33 cellular contexts compared by ENCODE assay signal in the genomic region with DNA sequence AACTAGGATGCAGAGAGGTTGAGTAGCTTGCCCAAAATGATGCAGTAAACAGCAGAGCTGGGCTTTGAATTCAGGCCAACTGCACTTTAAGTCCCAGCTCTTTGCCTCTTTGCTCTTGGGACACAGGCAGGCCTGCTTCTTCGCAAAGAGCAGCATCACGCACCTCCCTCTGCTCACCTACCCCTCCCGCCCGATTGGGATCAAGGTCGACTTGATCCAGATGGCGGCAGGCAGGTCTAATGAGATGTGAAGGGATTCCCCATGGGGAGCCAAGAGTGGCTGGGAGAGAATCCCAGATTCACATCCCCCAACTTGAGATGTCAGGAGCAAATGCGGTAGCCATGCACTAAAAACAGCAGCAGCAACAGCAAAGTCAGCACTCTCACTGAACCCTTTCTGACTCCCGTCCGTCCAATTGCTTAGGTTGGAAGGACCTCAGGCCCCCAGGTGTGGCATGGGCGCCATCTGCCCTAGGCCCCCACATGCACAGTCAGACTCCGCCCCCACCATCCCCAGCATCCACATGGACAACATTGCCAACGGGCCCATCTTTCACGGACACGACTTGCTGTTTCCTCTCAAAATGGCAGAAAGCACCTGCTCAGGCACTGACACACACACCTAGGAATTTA.
DNase-seq lines count a peak whose midpoint lies in the region; ATAC-seq, FAIRE-seq and TF ChIP-seq lines count a peak whose summit lies in the region.
"Had no signal": no experiment of that assay in that cellular context is flagged by ENCODE, and none has a peak within 500 bp of the region (broad histone marks: within the 10 kb centered on the region; RNA-seq: fewer than 3 reads in every experiment).

No MANE protein-coding gene starts in this region.

- FAIRE-seq in H1 (lab: Jason Lieb, UNC) (no peak), D721Med (lab: Jason Lieb, UNC) (no peak)
- FAIRE-seq: G401.6 had no signal

- H3K27ac ChIP-seq in GM23338 (ENCODE audit: low read depth), result no peak overlapping the region
- no peak overlapping the region; the same call in 1 of the 2 replicates for H3K27ac ChIP-seq in H1 (ENCODE audit: low read depth, low read length)
- H3K27ac ChIP-seq in trophoblast cell (ENCODE audit: low read depth, low read length), result no peak overlapping the region
- H3K27ac ChIP-seq in suprapubic skin, result no peak overlapping the region
- H3K27ac ChIP-seq: KMS-11, parathyroid adenoma, right atrium auricular region, stomach, tibial nerve had no signal

- peaks cover 16% of the 10 kb centered on the region for H3K27me3 Mint-ChIP-seq in GM23338 (ENCODE audit: insufficient read depth, low read depth, poor library complexity)
- H3K27me3 Mint-ChIP-seq: central memory CD8-positive, alpha-beta T cell had no signal

- H2AFZ ChIP-seq in GM23338, result peak overlapping the region; percentile 81; the same call in 1 of the 2 replicates
- peak overlapping the region; percentile 58; the same call in 1 of the 2 replicates for H2AFZ ChIP-seq in H1 (ENCODE audit: low read length)
- no peak overlapping the region for H2AFZ ChIP-seq in trophoblast cell (ENCODE audit: insufficient read depth, low read length, poor library complexity)
- H2AFZ ChIP-seq: parathyroid adenoma had no signal

- H3K9me2 ChIP-seq in GM23338 (ENCODE audit: insufficient read depth), result peaks cover 5% of the 10 kb centered on the region; the same call in 1 of the 2 replicates

- H3K79me2 ChIP-seq in GM23338 (replicated peaks; ENCODE audit: insufficient read depth) (no peaks in the 10 kb centered on the region), H1 (ENCODE audit: control insufficient read depth in 1 of 2, insufficient read depth in 2 of 2, low read length in 2 of 2) (no peaks in the 10 kb centered on the region), trophoblast cell (ENCODE audit: control insufficient read depth, insufficient read depth, low read length, poor library complexity) (no peaks in the 10 kb centered on the region)
- H3K79me2 ChIP-seq: parathyroid adenoma had no signal

- no peaks in the 10 kb centered on the region for H3F3A ChIP-seq in GM23338 (replicated peaks; ENCODE audit: low read depth)

- TF ChIP-seq EP300 in H1 (IDR thresholded peaks at IDR 0.05; ENCODE audit: borderline replicate concordance in 1 of 2, low read depth in 2 of 2, low read length in 2 of 2), result no peak
- TF ChIP-seq EP300 in suprapubic skin (IDR thresholded peaks at IDR 0.05), result no peak

- TF ChIP-seq POLR2A in H1 (IDR thresholded peaks at IDR 0.05; ENCODE audit: control extremely low read depth in 1 of 2, low read depth in 2 of 2, low read length in 2 of 2) (no peak), suprapubic skin (IDR thresholded peaks at IDR 0.05) (no peak)

- H3K14ac ChIP-seq in H1 (ENCODE audit: insufficient read length) (no peak overlapping the region), trophoblast cell (ENCODE audit: low read length) (no peak overlapping the region)

- H2AK5ac ChIP-seq in H1 (ENCODE audit: low read depth, low read length), result no peak overlapping the region
- no peak overlapping the region for H2AK5ac ChIP-seq in trophoblast cell (ENCODE audit: low read length)

- CTCF ChIA-PET in H1 (lab: Charles Lee; ENCODE audit: partially characterized antibody), result no interaction called here

- no peaks in the 10 kb centered on the region for H3K23me2 ChIP-seq in H1 (ENCODE audit: low read depth, low read length)

- H4K91ac ChIP-seq in H1 (replicated peaks; ENCODE audit: insufficient read length, low read length), result no peak overlapping the region
- no peak overlapping the region for H4K91ac ChIP-seq in trophoblast cell (ENCODE audit: low read depth, low read length)

- TF ChIP-seq CTCF in GM23338 (conservative IDR thresholded peaks at IDR 0.05; ENCODE audit: low read depth in 2 of 2), result no peak
- no peak for TF ChIP-seq CTCF in H1 (IDR thresholded peaks at IDR 0.05; ENCODE audit: control extremely low read depth in 1 of 3, insufficient read depth in 1 of 3, low read depth in 1 of 3, low read length in 3 of 3)
- no peak for TF ChIP-seq CTCF in D721Med (IDR thresholded peaks at IDR 0.05; ENCODE audit: insufficient read depth, missing control alignments)
- TF ChIP-seq CTCF in suprapubic skin (IDR thresholded peaks at IDR 0.05), result no peak

- H4K12ac ChIP-seq in trophoblast cell (ENCODE audit: low read depth, low read length), result no peak overlapping the region

- no peak for ATAC-seq in GM23338
- ATAC-seq: activated T-cell treated with anti-CD3 and anti-CD28 coated beads, Interleukin-2, amount 50 U/mL, for 72 hours; CD8-positive, alpha-beta T cell; left colon had no signal

- no peak overlapping the region for H3K4me3 Mint-ChIP-seq in GM23338
- H3K4me3 Mint-ChIP-seq: activated T-cell treated with anti-CD3 and anti-CD28 coated beads, Interleukin-2, amount 50 U/mL, for 72 hours; CD8-positive, alpha-beta T cell; central memory CD8-positive, alpha-beta T cell; H9; immature natural killer cell; nephron progenitor cell had no signal

- H2BK120ac ChIP-seq in H1 (replicated peaks; ENCODE audit: low read depth, low read length), result no peak overlapping the region
- H2BK120ac ChIP-seq in trophoblast cell (ENCODE audit: insufficient read depth, low read length, poor library complexity), result no peak overlapping the region

- H3K79me1 ChIP-seq in H1 (ENCODE audit: low read depth, low read length) (no peaks in the 10 kb centered on the region), trophoblast cell (ENCODE audit: low read length) (no peaks in the 10 kb centered on the region)

- 0 out of 2 replicates have a peak overlapping the region, but pooled peaks have one; percentile 8 for H2BK20ac ChIP-seq in H1 (ENCODE audit: low read length)

- H3K9ac ChIP-seq in H1 (replicated peaks in 1 of 4; ENCODE audit: extremely low read depth in 1 of 4, low read depth in 3 of 4, low read length in 3 of 4), result no peak overlapping the region
- no peak overlapping the region for H3K9ac ChIP-seq in trophoblast cell (ENCODE audit: low read length)
- H3K9ac ChIP-seq: KMS-11, parathyroid adenoma had no signal

- H3K4me3 ChIP-seq in GM23338 (no peak overlapping the region), H1 (ENCODE audit: extremely low read depth in 1 of 4, insufficient read depth in 2 of 4, low read depth in 3 of 4, low read length in 4 of 4) (no peak overlapping the region), trophoblast cell (ENCODE audit: low read depth, low read length) (peak overlapping the region; percentile 53), suprapubic skin (no peak overlapping the region)
- H3K4me3 ChIP-seq: right atrium auricular region, stomach, tibial nerve had no signal

- H3K4me2 ChIP-seq in GM23338 (no peak overlapping the region), H1 (ENCODE audit: insufficient read depth in 1 of 2, low read depth in 2 of 2, low read length in 2 of 2) (no peak overlapping the region), trophoblast cell (ENCODE audit: low read length) (no peak overlapping the region)
- H3K4me2 ChIP-seq: KMS-11 had no signal

- H3K36me3 ChIP-seq in GM23338 (ENCODE audit: insufficient read depth) (no peaks in the 10 kb centered on the region; the same call in 1 of the 2 replicates), H1 (ENCODE audit: control insufficient read depth in 2 of 4, insufficient read depth in 4 of 4, low read length in 3 of 4) (no peaks in the 10 kb centered on the region), trophoblast cell (ENCODE audit: control insufficient read depth in 1 of 2, insufficient read depth in 2 of 2, low read length in 2 of 2) (no peaks in the 10 kb centered on the region), suprapubic skin (no peaks in the 10 kb centered on the region)
- H3K36me3 ChIP-seq: BE2C, right atrium auricular region, stomach, tibial nerve had no signal

- DNase-seq in GM23338 (ENCODE audit: low spot score), result no peak
- peak; percentile 80 to 85 for DNase-seq in NCI-H524 (lab: John Stamatoyannopoulos, UW)
- DNase-seq in H1 (ENCODE audit: low read depth in 1 of 2, low spot score in 2 of 2), result no peak
- DNase-seq in trophoblast cell, result no peak
- DNase-seq in effector CD4-positive, alpha-beta T cell, result no peak
- no peak for DNase-seq in SKM-1 treated with dmso at 0.1 percent for 144 hours (lab: John Stamatoyannopoulos, UW; ENCODE audit: unreplicated experiment)
- DNase-seq in D721Med (ENCODE audit: insufficient read length, low spot score), result no peak
- DNase-seq in suprapubic skin (ENCODE audit: low spot score in 2 of 2), result no peak
- DNase-seq: activated CD4-positive, alpha-beta T cell treated with anti-CD3 and anti-CD28 coated beads, Interleukin-2, amount 50 U/mL, for 4 hours; activated CD4-positive, CD25-positive, alpha-beta regulatory T cell; activated naive CD4-positive, alpha-beta T cell; activated T-cell treated with anti-CD3 and anti-CD28 coated beads, Interleukin-2, amount 50 U/mL, for 72 hours; BE2C; CD8-positive, alpha-beta T cell; H9; hypothalamus; immature natural killer cell; mammary epithelial cell; NCI-H2081 treated with DMSO at 0.1 percent for 48 hours; NCI-H510A; nephron progenitor cell; NK-92 treated with Interleukin-12 subunit alpha and Interleukin-12 subunit beta, amount 100 ng/mL, for 24 hours; stimulated activated CD4-positive, alpha-beta T cell treated with anti-CD3 and anti-CD28 coated beads, Interleukin-12 subunit alpha, Interleukin-12 subunit beta, amount 100 ng/mL, for 4 hours; stimulated activated CD4-positive, alpha-beta T cell treated with anti-CD3 and anti-CD28 coated beads, Interleukin-2, amount 100 ng/mL, for 48 hours; stomach; T-helper 1 cell had no signal

- no peak overlapping the region for H4K5ac ChIP-seq in H1 (ENCODE audit: insufficient read length, low read depth, low read length)

- H3K9me3 Mint-ChIP-seq in GM23338, result peaks cover 22% of the 10 kb centered on the region; the same call in 2 of the 3 replicates
- H3K9me3 Mint-ChIP-seq: CD8-positive, alpha-beta T cell; central memory CD8-positive, alpha-beta T cell had no signal

- H4K8ac ChIP-seq in H1 (ENCODE audit: extremely low read depth, insufficient read depth, low read length) (no peak overlapping the region; the same call in 1 of the 2 replicates), trophoblast cell (ENCODE audit: low read depth, low read length) (no peak overlapping the region)

- no peak overlapping the region for H3K23ac ChIP-seq in H1 (ENCODE audit: insufficient read length)
- H3K23ac ChIP-seq in trophoblast cell (ENCODE audit: low read length), result no peak overlapping the region

- no peak for TF ChIP-seq RAD21 in H1 (IDR thresholded peaks at IDR 0.05 in 1 of 2, conservative IDR thresholded peaks at IDR 0.05 in 1 of 2; ENCODE audit: low read depth in 2 of 2, low read length in 2 of 2)

- POLR2A ChIA-PET in H1 (lab: Charles Lee; ENCODE audit: partially characterized antibody), result no interaction called here

- peaks cover 42% of the 10 kb centered on the region for H3K4me1 Mint-ChIP-seq in GM23338
- H3K4me1 Mint-ChIP-seq: central memory CD8-positive, alpha-beta T cell; immature natural killer cell had no signal

- H3K18ac ChIP-seq in H1 (ENCODE audit: extremely low read depth, low read length), result peak overlapping the region; percentile 28; the same call in 1 of the 2 replicates
- no peak overlapping the region for H3K18ac ChIP-seq in trophoblast cell (ENCODE audit: low read length)

- whole genome bisulfite sequencing in H1 (ENCODE audit: extremely low coverage in 1 of 2, insufficient coverage in 1 of 2, insufficient read length in 1 of 2, insufficient replicate concordance in 2 of 2, low coverage in 1 of 2, low lambda C conversion rate in 2 of 2, missing lambda C conversion rate in 1 of 2), 2 experiments, result 72% methylated on average over 14 of the region's 14 CpGs; no CpG with 5 or more reads in 1 of the 2 experiments
- WGBS in trophoblast cell (ENCODE audit: extremely low coverage, insufficient coverage, insufficient read length), result no CpG with 5 or more reads among the region's 14 CpGs
- WGBS in suprapubic skin, result 84% methylated on average over 14 of the region's 14 CpGs

- H3K56ac ChIP-seq in H1 (replicated peaks; ENCODE audit: insufficient read length, low read depth, low read length), result no peak overlapping the region

- H4K20me1 ChIP-seq in GM23338 (replicated peaks; ENCODE audit: insufficient read depth) (no peaks in the 10 kb centered on the region), H1 (replicated peaks in 1 of 2; ENCODE audit: control insufficient read depth in 1 of 2, insufficient read depth in 2 of 2, low read length in 2 of 2) (no peaks in the 10 kb centered on the region)

- H2BK15ac ChIP-seq in H1 (ENCODE audit: low read length), result peak overlapping the region; percentile 14; the same call in 1 of the 2 replicates

- peaks cover 17% of the 10 kb centered on the region for H3K36me3 Mint-ChIP-seq in GM23338 (ENCODE audit: low read depth)
- H3K36me3 Mint-ChIP-seq: CD8-positive, alpha-beta T cell; immature natural killer cell had no signal

- H3K9me3 ChIP-seq in H1 (ENCODE audit: insufficient read depth in 2 of 2, low read depth in 1 of 2, low read length in 1 of 2), result no peaks in the 10 kb centered on the region
- no peaks in the 10 kb centered on the region for H3K9me3 ChIP-seq in trophoblast cell (ENCODE audit: insufficient read depth, low read depth, low read length)
- H3K9me3 ChIP-seq in suprapubic skin, result no peaks in the 10 kb centered on the region
- H3K9me3 ChIP-seq: BE2C, right atrium auricular region, stomach, tibial nerve had no signal

- no peaks in the 10 kb centered on the region for H3K27me3 ChIP-seq in GM23338 (ENCODE audit: insufficient read depth)
- H3K27me3 ChIP-seq in H1 (replicated peaks in 1 of 4; ENCODE audit: control insufficient read depth in 3 of 4, extremely low read depth in 1 of 4, insufficient read depth in 3 of 4, low read length in 3 of 4), result no peaks in the 10 kb centered on the region
- no peaks in the 10 kb centered on the region for H3K27me3 ChIP-seq in trophoblast cell (ENCODE audit: insufficient read depth, low read length)
- H3K27me3 ChIP-seq in suprapubic skin, result no peaks in the 10 kb centered on the region
- H3K27me3 ChIP-seq: BE2C, right atrium auricular region, stomach, tibial nerve had no signal

- no peak overlapping the region for H3K4ac ChIP-seq in H1 (replicated peaks; ENCODE audit: insufficient read length, low read depth, low read length)
- no peak overlapping the region for H3K4ac ChIP-seq in trophoblast cell (ENCODE audit: low read depth, low read length)

- H3K27ac Mint-ChIP-seq in GM23338, result no peak overlapping the region
- H3K27ac Mint-ChIP-seq: activated T-cell treated with anti-CD3 and anti-CD28 coated beads, Interleukin-2, amount 50 U/mL, for 72 hours; CD8-positive, alpha-beta T cell; H9; immature natural killer cell; nephron progenitor cell had no signal

- H2BK12ac ChIP-seq in H1 (ENCODE audit: low read depth, low read length) (no peak overlapping the region; the same call in 1 of the 2 replicates), trophoblast cell (ENCODE audit: low read length) (no peak overlapping the region)

- peaks cover 12% of the 10 kb centered on the region; the same call in 1 of the 2 replicates for H3K4me1 ChIP-seq in GM23338 (ENCODE audit: insufficient read depth)
- H3K4me1 ChIP-seq in H1 (replicated peaks in 1 of 4; ENCODE audit: control insufficient read depth in 3 of 4, insufficient read depth in 4 of 4, low read length in 3 of 4), result peaks cover 0 to 4% (median 0%) of the 10 kb centered on the region in 4 experiments; a peak in 3 of 7 replicates
- no peaks in the 10 kb centered on the region for H3K4me1 ChIP-seq in trophoblast cell (ENCODE audit: control insufficient read depth in 1 of 2, insufficient read depth in 2 of 2, low read length in 2 of 2)
- H3K4me1 ChIP-seq in suprapubic skin, result peaks cover 3% of the 10 kb centered on the region
- H3K4me1 ChIP-seq: BE2C, parathyroid adenoma, right atrium auricular region had no signal

- H2BK5ac ChIP-seq in H1 (ENCODE audit: low read depth, low read length) (no peak overlapping the region), trophoblast cell (ENCODE audit: low read depth, low read length, poor library complexity) (no peak overlapping the region)

Comparison
In these comparisons a context has a peak if more than half of its experiments do, and no peak if none do; other contexts are left out.
1. DNase-seq: peak in NCI-H524 (2 of 2); none in GM23338 (single experiment), H1 (0 of 2), trophoblast cell (0 of 2), effector CD4-positive, alpha-beta T cell (single experiment), SKM-1 treated with dmso at 0.1 percent for 144 hours (single experiment), D721Med (single experiment) and suprapubic skin (0 of 2).